ENCODE assay signal across 8 cellular contexts in genomic region chr1:46132529-46133180, GRCh38. TPM values are rescaled to one million over a fixed set of nuclear protein-coding genes. Genes with fewer than 3 reads are reported as not detected.
DNase-seq lines count a peak whose midpoint lies in the region; TF ChIP-seq lines count a peak whose summit lies in the region.

Gene PIK3R3, minus strand, starts transcription at chr1:46132629. Its CDS starts 677 bp downstream, at chr1:46131952.

- peak within 1 kb of the TSS; percentile 84 for H4K5ac ChIP-seq in mesendoderm (ENCODE audit: low read length)

- H3K56ac ChIP-seq in mesendoderm (ENCODE audit: low read length), result peak within 1 kb of the TSS; percentile 97

- H3K4me1 ChIP-seq in endodermal cell (ENCODE audit: control insufficient read depth, insufficient read depth, low read length), result peaks cover 8% of the 10 kb centered on the region
- peaks cover 10% of the 10 kb centered on the region for H3K4me1 ChIP-seq in mesendoderm (ENCODE audit: control insufficient read depth, low read depth, low read length)

- no peaks in the 10 kb centered on the region for H3K27me3 ChIP-seq in endodermal cell (ENCODE audit: control insufficient read depth, insufficient read depth, low read length, poor library complexity, severe bottlenecking)
- H3K27me3 ChIP-seq in mesendoderm (ENCODE audit: insufficient read depth, low read length, poor library complexity), result no peaks in the 10 kb centered on the region

- H2BK5ac ChIP-seq in mesendoderm (ENCODE audit: low read length), result peak within 1 kb of the TSS; percentile 99

- H3K9me3 Mint-ChIP-seq in endodermal cell, result no peaks in the 10 kb centered on the region

- H2BK15ac ChIP-seq in mesendoderm (replicated peaks; ENCODE audit: low read depth), result peak within 1 kb of the TSS; percentile 86

- H3K27ac ChIP-seq in endodermal cell (ENCODE audit: low read depth, low read length) (peak within 1 kb of the TSS; percentile 100), mesendoderm (ENCODE audit: low read depth, low read length) (peak within 1 kb of the TSS; percentile 95)

- H3K27ac Mint-ChIP-seq in endodermal cell, result peak within 1 kb of the TSS; percentile 100

- DNase-seq in COLO668 (lab: John Stamatoyannopoulos, UW; ENCODE audit: unreplicated experiment), result peak; percentile 100
- DNase-seq in GM20000 (ENCODE audit: low spot score), result peak; percentile 93
- peak; percentile 97 for DNase-seq in HT-29 (ENCODE audit: low spot score)
- DNase-seq in NOMO-1 treated with dmso at 0.1 percent for 144 hours (lab: John Stamatoyannopoulos, UW; ENCODE audit: unreplicated experiment), result peak; percentile 98
- DNase-seq in activated CD8-positive, alpha-beta memory T cell treated with anti-CD3 and anti-CD28 coated beads, Interleukin-2, amount 50 U/mL, for 24 hours (ENCODE audit: extremely low read depth), result peak; percentile 80
- DNase-seq in endodermal cell, result peak; percentile 99
- DNase-seq in mesendoderm, result peak; percentile 100
- DNase-seq in stimulated activated CD8-positive, alpha-beta memory T cell treated with anti-CD3 and anti-CD28 coated beads, Interleukin-15, amount 100 ng/mL, for 1 hour (ENCODE audit: low read depth), result peak; percentile 49

- H3K4me3 Mint-ChIP-seq in endodermal cell, result peak within 1 kb of the TSS; percentile 93

- peak within 1 kb of the TSS; percentile 85 for H3K4ac ChIP-seq in mesendoderm (ENCODE audit: low read depth, low read length)

- no peaks in the 10 kb centered on the region for H3K79me1 ChIP-seq in mesendoderm (ENCODE audit: low read length)

- no peak within 1 kb of the TSS for H2AK5ac ChIP-seq in mesendoderm (ENCODE audit: low read length)

- H4K8ac ChIP-seq in mesendoderm (ENCODE audit: low read depth, low read length), result no peak within 1 kb of the TSS

- no peaks in the 10 kb centered on the region for H3K36me3 ChIP-seq in endodermal cell (ENCODE audit: control insufficient read depth, insufficient read depth, low read length)
- H3K36me3 ChIP-seq in mesendoderm (ENCODE audit: control insufficient read depth, insufficient read depth, low read length), result no peaks in the 10 kb centered on the region

- TF ChIP-seq CTCF in GM20000 (IDR thresholded peaks at IDR 0.05; ENCODE audit: extremely low read depth, missing control alignments) (no peak), endodermal cell (conservative IDR thresholded peaks at IDR 0.05) (no peak)

- peak within 1 kb of the TSS; percentile 88 for H2BK120ac ChIP-seq in mesendoderm (ENCODE audit: low read depth, low read length)

- H3K4me3 ChIP-seq in endodermal cell (ENCODE audit: low read length) (peak within 1 kb of the TSS; percentile 96), mesendoderm (ENCODE audit: low read length) (peak within 1 kb of the TSS; percentile 81)

- H3K4me2 ChIP-seq in mesendoderm (ENCODE audit: low read length), result peak within 1 kb of the TSS; percentile 98

- H3K9ac ChIP-seq in endodermal cell (ENCODE audit: extremely low read depth, low read length, poor library complexity, severe bottlenecking) (peak within 1 kb of the TSS; percentile 92), mesendoderm (ENCODE audit: low read length) (peak within 1 kb of the TSS; percentile 92)

- H3K9me3 ChIP-seq in endodermal cell (ENCODE audit: control insufficient read depth, low read length), result no peaks in the 10 kb centered on the region

- peak within 1 kb of the TSS; percentile 92 for H3K18ac ChIP-seq in mesendoderm (ENCODE audit: low read length)

- H3K79me2 ChIP-seq in mesendoderm (ENCODE audit: control insufficient read depth, insufficient read depth, low read length), result no peaks in the 10 kb centered on the region

- H3K23ac ChIP-seq in mesendoderm (ENCODE audit: low read length), result peak within 1 kb of the TSS; percentile 48

- WGBS in endodermal cell (ENCODE audit: insufficient coverage in 1 of 2, insufficient read length in 1 of 2), 2 experiments, result 0% methylated on average over 26 to 55 of the region's 55 CpGs
- no CpG with 5 or more reads among the region's 55 CpGs for WGBS in mesendoderm (ENCODE audit: extremely low coverage, insufficient coverage, low lambda C conversion rate)

- H3K36me3 Mint-ChIP-seq in endodermal cell (ENCODE audit: low read depth), result no peaks in the 10 kb centered on the region

- H3K27me3 Mint-ChIP-seq in endodermal cell (ENCODE audit: insufficient read depth), result peaks cover 9% of the 10 kb centered on the region

- peaks cover 28% of the 10 kb centered on the region for H3K4me1 Mint-ChIP-seq in endodermal cell

RNA-seq across cellular contexts. Expression of gene PIK3R3, which starts in this region (rescaled TPM):
- total RNA-seq in HT-29 (2014; rRNA removed; shearing (Covaris generic)), result 7.7 and 8.4 TPM in 2 replicates
- 10 to 100 TPM; 18.4 to 19.0 TPM for total RNA-seq in endodermal cell
- 31.1 TPM for polyA plus RNA-seq in endodermal cell (2013, experiment 1 of 2)
- polyA plus RNA-seq in endodermal cell (2013, experiment 2 of 2), result 30.2 TPM
- 6.0 TPM for polyA plus RNA-seq in mesendoderm (2013, experiment 1 of 2)
- polyA plus RNA-seq in mesendoderm (2013, experiment 2 of 2), result 6.2 TPM

Comparison
In these comparisons a context has a peak if more than half of its experiments do, and no peak if none do; other contexts are left out.
1. Peak in every context shown above with its lines: DNase-seq, H3K4me3 ChIP-seq and H3K27ac ChIP-seq.
2. DNase-seq: peak in every context shown above with its lines; median percentile 100 in COLO668; 100 in mesendoderm; 99 in endodermal cell; 98 in NOMO-1 treated with dmso at 0.1 percent for 144 hours; 97 in HT-29; 93 in GM20000; 80 in activated CD8-positive, alpha-beta memory T cell treated with anti-CD3 and anti-CD28 coated beads, Interleukin-2, amount 50 U/mL, for 24 hours; 49 in stimulated activated CD8-positive, alpha-beta memory T cell treated with anti-CD3 and anti-CD28 coated beads, Interleukin-15, amount 100 ng/mL, for 1 hour.